In the genomic region with DNA sequence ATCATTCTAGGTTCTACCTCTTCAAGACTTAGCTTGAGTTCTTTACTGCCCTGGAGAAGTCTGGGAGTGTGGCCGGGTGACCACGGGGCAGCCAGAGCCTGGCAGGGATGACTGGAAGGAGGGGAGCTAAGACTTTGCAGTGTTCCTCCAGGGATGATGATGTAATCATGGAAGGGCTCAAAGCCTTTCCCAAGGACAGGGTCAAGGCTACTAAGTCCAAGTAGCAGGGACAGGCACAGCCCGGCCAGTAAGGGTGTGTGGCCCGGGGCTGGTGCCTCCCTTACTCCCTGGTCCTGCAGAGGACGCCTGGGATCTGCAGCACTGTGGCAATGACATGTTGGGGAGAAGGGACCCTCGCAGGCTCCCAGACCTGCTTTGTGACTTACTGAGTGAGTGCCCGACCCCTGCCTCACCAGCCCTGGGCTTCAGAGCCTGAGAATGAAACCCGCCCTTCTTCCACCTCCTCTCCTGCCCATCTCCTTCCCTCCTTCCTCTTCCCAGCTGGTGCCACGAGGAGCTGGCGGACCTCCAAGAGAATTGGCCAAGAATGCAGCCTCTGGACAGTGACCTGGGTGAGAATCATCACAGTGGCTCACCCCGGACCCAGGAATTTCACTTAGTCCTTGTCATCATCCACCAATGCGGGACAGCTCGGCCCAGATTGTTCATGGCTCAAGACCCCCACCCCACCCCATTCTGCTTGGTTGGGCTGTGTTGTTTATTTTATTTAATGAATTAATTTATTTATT, we compare ENCODE assay signal across 22 cellular contexts. TPM values are rescaled to one million over a fixed set of nuclear protein-coding genes. Genes with fewer than 3 reads are reported as not detected.
DNase-seq lines count a peak whose midpoint lies in the region; ATAC-seq and TF ChIP-seq lines count a peak whose summit lies in the region.
"Had no signal": no experiment of that assay in that cellular context is flagged by ENCODE, and none has a peak within 500 bp of the region (broad histone marks: within the 10 kb centered on the region; RNA-seq: fewer than 3 reads in every experiment).

No MANE protein-coding gene starts in this region.

- WGBS in adrenal gland, 4 donors: 45 to 50% (median 46%) methylated on average over 11 to 13 of the region's 13 CpGs

- no peaks in the 10 kb centered on the region for H3K4me1 ChIP-seq in adrenal gland (replicated peaks in 1 of 2)
- H3K4me1 ChIP-seq: vagina had no signal

- intact Hi-C loops in adrenal gland (cut with DNase I): no loop called here
- intact Hi-C loops in left colon (cut with DNase I, micrococcal nuclease): no loop called here
- intact Hi-C loops in posterior cingulate gyrus (cut with DNase I): no loop called here

- H3K27ac ChIP-seq in adrenal gland: no peak overlapping the region
- H3K27ac ChIP-seq: vagina had no signal

- no peak for ATAC-seq in left colon

- TF ChIP-seq POLR2A in adrenal gland (IDR thresholded peaks at IDR 0.05): no peak

- no peaks in the 10 kb centered on the region for H3K36me3 ChIP-seq in adrenal gland (replicated peaks in 1 of 2)
- H3K36me3 ChIP-seq: cardiac muscle cell, vagina had no signal

- TF ChIP-seq CTCF in adrenal gland (IDR thresholded peaks at IDR 0.05) (no peak), GM10266 (IDR thresholded peaks at IDR 0.05; ENCODE audit: control insufficient read depth, insufficient read depth, low read depth, missing control alignments) (no peak)

- H3K4me3 ChIP-seq in adrenal gland: no peak overlapping the region
- H3K4me3 ChIP-seq: cardiac muscle cell, smooth muscle cell, vagina had no signal

- no peaks in the 10 kb centered on the region for H3K27me3 ChIP-seq in adrenal gland
- H3K27me3 ChIP-seq: cardiac muscle cell, vagina had no signal

- H3K9me3 ChIP-seq in adrenal gland (replicated peaks in 1 of 3): no peaks in the 10 kb centered on the region
- H3K9me3 ChIP-seq: vagina had no signal

- DNase-seq in AG20443 (ENCODE audit: low spot score) (peak; percentile 40), HK-2 (ENCODE audit: unreplicated experiment) (peak; percentile 69), adrenal gland (peak; percentile 39 to 70 (median 67)), mucosa of gallbladder (ENCODE audit: low spot score) (peak; percentile 57), left colon (no peak), posterior cingulate gyrus (no peak), GM10266 (ENCODE audit: extremely low spot score) (no peak), SKM-1 treated with dmso at 0.1 percent for 144 hours (lab: John Stamatoyannopoulos, UW; ENCODE audit: unreplicated experiment) (no peak)
- DNase-seq: activated CD4-positive, CD25-positive, alpha-beta regulatory T cell treated with anti-CD3 and anti-CD28 coated beads, Interleukin-2, amount 50 U/mL, for 72 hours; activated CD8-positive, alpha-beta memory T cell treated with anti-CD3 and anti-CD28 coated beads for 24 hours; activated naive CD8-positive, alpha-beta T cell treated with anti-CD3 and anti-CD28 coated beads, Interleukin-2, amount 10 ng/mL, durations not matched to agents 7 days and 5 days; head of caudate nucleus; naive B cell; NCI-H1048; NCI-H2029; NCI-H510A; SIG-M5; stimulated activated CD8-positive, alpha-beta memory T cell treated with anti-CD3 and anti-CD28 coated beads, Interleukin-4, amount 100 ng/mL, for 48 hours had no signal

RNA-seq across cellular contexts. Expression of a gene that starts 15.6 kb away (rescaled TPM):
- total RNA-seq in adrenal gland: 10 to 100 TPM in 3 of 8 donors, 1 to 10 TPM in 5; 4.1 to 17.0 (median 9.2) TPM
- polyA plus RNA-seq in adrenal gland: 10 to 100 TPM in 1 of 3 donors, 1 to 10 TPM in 2; 4.7 to 12.1 (median 9.2) TPM
- total RNA-seq in mucosa of gallbladder: 19.1 TPM
- 1 to 10 TPM; 1.1 to 3.3 TPM for total RNA-seq in left colon
- total RNA-seq: activated naive CD8-positive, alpha-beta T cell treated with anti-CD3 and anti-CD28 coated beads, Interleukin-2, amount 10 ng/mL, durations not matched to agents 7 days and 5 days; T-helper 2 cell treated with Interferon-gamma antibody and Interleukin-4, amounts not matched to agents 100 ng/mL and 5 ng/mL, for 36 hours had no signal

RNA-seq across cellular contexts. Expression of a gene that starts 41.2 kb away (rescaled TPM):
- total RNA-seq in adrenal gland: 10 to 100 TPM in 2 of 8 donors, 1 to 10 TPM in 6; 1.8 to 17.2 (median 3.7) TPM
- polyA plus RNA-seq in adrenal gland: 1 to 10 TPM; 1.1 to 2.3 (median 2.0) TPM
- total RNA-seq in mucosa of gallbladder: 28.1 TPM
- 1 to 10 TPM in 1 of 2 donors, not detected in 1; 2.8 TPM for total RNA-seq in left colon
- total RNA-seq: activated naive CD8-positive, alpha-beta T cell treated with anti-CD3 and anti-CD28 coated beads, Interleukin-2, amount 10 ng/mL, durations not matched to agents 7 days and 5 days had no signal

Comparison
In these comparisons a context has a peak if more than half of its experiments do, and no peak if none do; other contexts are left out.
1. DNase-seq: peak in AG20443 (single experiment), HK-2 (single experiment), adrenal gland (7 of 7) and mucosa of gallbladder (single experiment); none in left colon (0 of 2), posterior cingulate gyrus (0 of 10), GM10266 (single experiment) and SKM-1 treated with dmso at 0.1 percent for 144 hours (single experiment).